Comparison of ENCODE assay signal across 11 cellular contexts in the genomic region with DNA sequence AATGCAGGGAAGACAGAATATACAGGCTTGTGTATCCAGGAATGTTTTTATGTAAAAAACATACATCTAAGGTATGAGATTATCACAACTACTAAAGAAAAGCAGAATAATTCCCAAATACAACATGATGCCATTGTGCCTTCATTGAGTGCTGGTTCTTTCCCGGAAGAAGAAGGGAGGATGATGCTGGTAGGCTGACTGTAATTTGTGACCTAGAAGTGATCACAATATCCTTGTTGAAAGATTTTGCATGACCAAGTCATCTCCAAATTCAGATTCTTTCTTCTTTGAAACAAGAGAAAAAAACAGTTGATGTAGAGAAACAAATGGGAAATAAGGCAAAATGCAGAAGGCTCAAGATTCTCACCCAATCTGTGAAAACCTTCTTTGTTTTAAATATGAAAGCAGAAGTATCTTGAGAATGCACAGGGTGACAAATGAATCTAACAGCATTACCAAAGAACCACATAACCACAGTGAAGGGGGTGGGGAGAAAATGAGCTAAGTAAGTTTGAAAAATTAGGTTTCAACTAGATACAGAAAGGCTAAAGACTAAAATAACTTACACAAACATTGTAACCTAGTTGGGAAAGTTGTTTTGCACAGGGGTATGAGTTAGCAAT. TPM values are rescaled to one million over a fixed set of nuclear protein-coding genes. Genes with fewer than 3 reads are reported as not detected.
DNase-seq lines count a peak whose midpoint lies in the region; ATAC-seq and FAIRE-seq lines count a peak whose summit lies in the region.
"Had no signal": no experiment of that assay in that cellular context is flagged by ENCODE, and none has a peak within 500 bp of the region (broad histone marks: within the 10 kb centered on the region; RNA-seq: fewer than 3 reads in every experiment).

No MANE protein-coding gene starts in this region.

- H3K36me3 Mint-ChIP-seq in CD8-positive, alpha-beta memory T cell = peaks cover 9 to 71% (median 34%) of the 10 kb centered on the region in 3 donors
- peaks cover 90% of the 10 kb centered on the region for H3K36me3 Mint-ChIP-seq in activated T-helper 17 cell treated with anti-CD3 and anti-CD28 coated beads, Interleukin-2, amount 50 U/mL, for 72 hours (ENCODE audit: low read depth)

- CTCF ChIA-PET in CD8-positive, alpha-beta memory T cell (lab: Charles Lee) = no interaction called here

- H3K4me1 Mint-ChIP-seq in CD8-positive, alpha-beta memory T cell = peaks cover 14 to 23% (median 20%) of the 10 kb centered on the region in 3 donors
- peaks cover 21% of the 10 kb centered on the region for H3K4me1 Mint-ChIP-seq in activated T-helper 17 cell treated with anti-CD3 and anti-CD28 coated beads, Interleukin-2, amount 50 U/mL, for 72 hours

- peak overlapping the region in 3 of 7 donors; percentile 28 to 39 (median 38) for H3K4me3 Mint-ChIP-seq in CD8-positive, alpha-beta memory T cell
- H3K4me3 Mint-ChIP-seq in activated T-helper 17 cell treated with anti-CD3 and anti-CD28 coated beads, Interleukin-2, amount 50 U/mL, for 72 hours = no peak overlapping the region

- H3K27ac ChIP-seq in CD8-positive, alpha-beta memory T cell (ENCODE audit: low read depth, low read length) = no peak overlapping the region
- H3K27ac ChIP-seq: thoracic aorta had no signal

- H3K27ac Mint-ChIP-seq in CD8-positive, alpha-beta memory T cell = peak overlapping the region; percentile 1 to 83 (median 60)
- H3K27ac Mint-ChIP-seq in activated T-helper 17 cell treated with anti-CD3 and anti-CD28 coated beads, Interleukin-2, amount 50 U/mL, for 72 hours = peak overlapping the region; percentile 9

- no peaks in the 10 kb centered on the region for H3K27me3 Mint-ChIP-seq in CD8-positive, alpha-beta memory T cell
- no peaks in the 10 kb centered on the region for H3K27me3 Mint-ChIP-seq in activated T-helper 17 cell treated with anti-CD3 and anti-CD28 coated beads, Interleukin-2, amount 50 U/mL, for 72 hours

- H3K36me3 ChIP-seq in CD8-positive, alpha-beta memory T cell (ENCODE audit: insufficient read depth, low read length) = no peaks in the 10 kb centered on the region

- H3K9me3 Mint-ChIP-seq in CD8-positive, alpha-beta memory T cell = no peaks in the 10 kb centered on the region
- no peaks in the 10 kb centered on the region for H3K9me3 Mint-ChIP-seq in activated T-helper 17 cell treated with anti-CD3 and anti-CD28 coated beads, Interleukin-2, amount 50 U/mL, for 72 hours

- no peaks in the 10 kb centered on the region for H3K9me3 ChIP-seq in CD8-positive, alpha-beta memory T cell (ENCODE audit: low read length)
- H3K9me3 ChIP-seq: thoracic aorta had no signal

- peak overlapping the region; percentile 13 for H3K4me3 ChIP-seq in CD8-positive, alpha-beta memory T cell (ENCODE audit: low read length)
- H3K4me3 ChIP-seq: thoracic aorta had no signal

- H3K4me1 ChIP-seq in CD8-positive, alpha-beta memory T cell (ENCODE audit: insufficient read depth, low read length) = peaks cover 8% of the 10 kb centered on the region

- no peak for FAIRE-seq in urothelium cell line (lab: Jason Lieb, UNC)

- peak in 1 of 5 donors; percentile 19 for DNase-seq in CD8-positive, alpha-beta memory T cell
- DNase-seq in DMS153 treated with DMSO at 0.1 percent for 48 hours (lab: John Stamatoyannopoulos, UW; ENCODE audit: unreplicated experiment) = no peak
- no peak for DNase-seq in urothelium cell line (ENCODE audit: low spot score)
- no peak for DNase-seq in NCI-H2227 (lab: John Stamatoyannopoulos, UW; ENCODE audit: unreplicated experiment)
- DNase-seq in DMS53 treated with DMSO at 0.1 percent for 48 hours (lab: John Stamatoyannopoulos, UW; ENCODE audit: unreplicated experiment) = no peak
- DNase-seq: activated CD4-positive, alpha-beta T cell treated with anti-CD3 and anti-CD28 coated beads for 48 hours had no signal

- POLR2A ChIA-PET in CD8-positive, alpha-beta memory T cell (lab: Charles Lee) = no interaction called here

- ATAC-seq in GM19463 (IDR thresholded peaks at IDR 0.05; ENCODE audit: unreplicated experiment) = peak; percentile 80
- ATAC-seq in HG03432 (IDR thresholded peaks at IDR 0.05; ENCODE audit: unreplicated experiment) = peak; percentile 90
- peak; percentile 77 for ATAC-seq in activated T-helper 17 cell treated with anti-CD3 and anti-CD28 coated beads, Interleukin-2, amount 50 U/mL, for 72 hours (replicated peaks)

- no peaks in the 10 kb centered on the region for H3K27me3 ChIP-seq in CD8-positive, alpha-beta memory T cell (ENCODE audit: insufficient read depth, low read length, poor library complexity, severe bottlenecking)

RNA-seq across cellular contexts. Expression of a gene that starts 20.4 kb away (rescaled TPM):
- total RNA-seq in CD8-positive, alpha-beta memory T cell = 10 to 100 TPM; 39.8 to 40.0 TPM
- polyA plus RNA-seq in CD8-positive, alpha-beta memory T cell = 14.4 TPM
- 10 to 100 TPM; 51.1 to 51.9 TPM for total RNA-seq in activated T-helper 17 cell treated with anti-CD3 and anti-CD28 coated beads, Interleukin-2, amount 50 U/mL, for 72 hours

RNA-seq across cellular contexts. Expression of a gene that starts 20.5 kb away (rescaled TPM):
- total RNA-seq in CD8-positive, alpha-beta memory T cell = 10 to 100 TPM; 21.6 to 25.9 TPM
- polyA plus RNA-seq in CD8-positive, alpha-beta memory T cell = 28.3 TPM
- 10 to 100 TPM; 15.3 to 26.7 TPM for total RNA-seq in activated T-helper 17 cell treated with anti-CD3 and anti-CD28 coated beads, Interleukin-2, amount 50 U/mL, for 72 hours

RNA-seq across cellular contexts. Expression of a gene that starts 39.0 kb away (rescaled TPM):
- not detected for total RNA-seq in CD8-positive, alpha-beta memory T cell
- polyA plus RNA-seq in CD8-positive, alpha-beta memory T cell = not detected
- not detected for total RNA-seq in activated T-helper 17 cell treated with anti-CD3 and anti-CD28 coated beads, Interleukin-2, amount 50 U/mL, for 72 hours
- total RNA-seq: lung microvascular endothelial cell, thoracic aorta had no signal
